ENCODE assay signal across 13 cellular contexts in the genomic region with DNA sequence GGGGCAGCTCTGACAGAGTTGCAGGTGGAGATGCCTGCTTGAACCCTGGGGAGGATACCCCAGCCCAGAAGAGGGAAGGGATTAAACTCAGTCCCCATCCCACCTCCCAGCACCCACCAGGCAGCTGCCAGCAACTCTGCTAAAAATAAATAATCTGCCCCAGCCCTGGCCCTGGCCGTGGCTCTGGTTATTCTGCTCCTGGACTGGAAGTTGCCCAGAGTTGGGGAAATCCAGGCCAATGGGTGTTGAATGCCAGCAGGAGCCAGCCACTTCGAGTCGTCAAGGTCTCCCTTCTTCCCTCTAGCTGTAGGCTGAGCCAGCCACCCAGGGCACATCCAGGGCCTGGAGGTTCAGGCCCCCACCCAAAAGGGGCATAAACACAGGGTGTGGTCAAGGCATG. TPM values are rescaled to one million over a fixed set of nuclear protein-coding genes. Genes with fewer than 3 reads are reported as not detected.
DNase-seq lines count a peak whose midpoint lies in the region; ATAC-seq and TF ChIP-seq lines count a peak whose summit lies in the region.
"Had no signal": no experiment of that assay in that cellular context is flagged by ENCODE, and none has a peak within 500 bp of the region (broad histone marks: within the 10 kb centered on the region; RNA-seq: fewer than 3 reads in every experiment).

No MANE protein-coding gene starts in this region.

- WGBS in smooth muscle cell (ENCODE audit: low lambda C conversion rate): 66% methylated on average over 3 of the region's 3 CpGs

- TF ChIP-seq CTCF in ascending aorta (IDR thresholded peaks at IDR 0.05) (peak in 1 of 3 experiments; percentile 18), smooth muscle cell (IDR thresholded peaks at IDR 0.05; ENCODE audit: borderline replicate concordance, insufficient read depth, poor library complexity, severe bottlenecking) (no peak)

- DNase-seq in G401 (ENCODE audit: low spot score) (peak; percentile 34), ascending aorta (ENCODE audit: low spot score in 2 of 2) (peak; percentile 45 to 87), smooth muscle cell (lab: John Stamatoyannopoulos, UW; ENCODE audit: unreplicated experiment) (no peak), NCI-H524 (lab: John Stamatoyannopoulos, UW) (no peak), NCI-H2227 (lab: John Stamatoyannopoulos, UW; ENCODE audit: unreplicated experiment) (no peak), NCI-H510A (lab: John Stamatoyannopoulos, UW) (no peak)
- DNase-seq: stimulated activated CD8-positive, alpha-beta memory T cell treated with anti-CD3 and anti-CD28 coated beads, Interleukin-4, amount 100 ng/mL, for 48 hours had no signal

- H3K36me3 ChIP-seq in ascending aorta (peaks cover 11 to 12% of the 10 kb centered on the region in 2 donors), iPS-15b (ENCODE audit: control insufficient read depth, insufficient read depth, low read length) (no peaks in the 10 kb centered on the region), smooth muscle cell (ENCODE audit: low read depth) (no peaks in the 10 kb centered on the region)

- ATAC-seq in GM21526 (IDR thresholded peaks at IDR 0.05; ENCODE audit: low FRiP score, unreplicated experiment): no peak
- ATAC-seq: activated CD4-positive, CD25-positive, alpha-beta regulatory T cell treated with anti-CD3 and anti-CD28 coated beads, Interleukin-2, amount 50 U/mL, for 24 hours had no signal

- H3K27me3 ChIP-seq in ascending aorta (no peaks in the 10 kb centered on the region), iPS-15b (ENCODE audit: control insufficient read depth, insufficient read depth, low read length) (peaks cover 44% of the 10 kb centered on the region), smooth muscle cell (ENCODE audit: low read depth) (peaks cover 20% of the 10 kb centered on the region)

- H3K9me3 ChIP-seq in ascending aorta (no peaks in the 10 kb centered on the region), iPS-15b (ENCODE audit: control insufficient read depth, insufficient read depth, low read length) (no peaks in the 10 kb centered on the region), smooth muscle cell (replicated peaks; ENCODE audit: low read depth) (no peaks in the 10 kb centered on the region)

- H3K79me2 ChIP-seq in smooth muscle cell (ENCODE audit: low read depth): no peaks in the 10 kb centered on the region
- H3K79me2 ChIP-seq: hepatocyte had no signal

- H3K4me3 ChIP-seq in ascending aorta (peak overlapping the region; percentile 59 to 93), iPS-15b (ENCODE audit: low read depth, low read length) (peak overlapping the region; percentile 54), smooth muscle cell (no peak overlapping the region)
- H3K4me3 ChIP-seq: hepatocyte had no signal

- in situ Hi-C loops in G401 (cut with HindIII; ENCODE audit: low sequenced_read_pairs): no loop called here

- no peak overlapping the region for H3K9ac ChIP-seq in iPS-15b (ENCODE audit: low read depth, low read length)
- peak overlapping the region; percentile 82 for H3K9ac ChIP-seq in smooth muscle cell (ENCODE audit: low read depth)

- peaks cover 4% of the 10 kb centered on the region for H3F3A ChIP-seq in smooth muscle cell (ENCODE audit: low read depth)

- H3K27ac ChIP-seq in ascending aorta (peak overlapping the region; percentile 84 to 99), smooth muscle cell (ENCODE audit: low read depth) (peak overlapping the region; percentile 86)
- H3K27ac ChIP-seq: hepatocyte had no signal

- peaks cover 28 to 51% of the 10 kb centered on the region in 2 donors for H3K4me1 ChIP-seq in ascending aorta
- H3K4me1 ChIP-seq in iPS-15b (ENCODE audit: control insufficient read depth, insufficient read depth, low read length): peaks cover 4% of the 10 kb centered on the region
- H3K4me1 ChIP-seq in smooth muscle cell (ENCODE audit: low read depth): peaks cover 6% of the 10 kb centered on the region

- H4K20me1 ChIP-seq in smooth muscle cell (ENCODE audit: low read depth): no peaks in the 10 kb centered on the region

- intact Hi-C loops in ascending aorta (cut with DNase I): loop anchor here (5.0 to 10.0 kb wide), 3 partner anchors 44 to 1019 kb away; a partner anchor contains a TSS

- no peak overlapping the region for H2AFZ ChIP-seq in smooth muscle cell (ENCODE audit: low read depth)

- no peak overlapping the region for H3K4me2 ChIP-seq in smooth muscle cell

RNA-seq across cellular contexts. Expression of a gene that starts 0.8 kb away (rescaled TPM):
- 0.25 TPM in 1 of 2 replicates, not detected in the other for total RNA-seq in G401 (2014; rRNA removed; shearing (Covaris generic))
- total RNA-seq in ascending aorta (54.2 TPM), smooth muscle cell (7.6 and 11.7 TPM in 2 replicates)
- polyA plus RNA-seq in smooth muscle cell: 27.5 and 37.5 TPM in 2 replicates

RNA-seq across cellular contexts. Expression of a gene that starts 7.5 kb away (rescaled TPM):
- 0.25 TPM in 1 of 2 replicates, not detected in the other for total RNA-seq in G401 (2014; rRNA removed; shearing (Covaris generic))
- total RNA-seq in ascending aorta: not detected
- total RNA-seq in smooth muscle cell: not detected in 2 replicates
- polyA plus RNA-seq in smooth muscle cell: not detected in 2 replicates
- total RNA-seq: OCI-LY7, posterior vena cava had no signal

RNA-seq across cellular contexts. Expression of a gene that starts 8.0 kb away (rescaled TPM):
- 140 and 172 TPM in 2 replicates for total RNA-seq in G401 (2014; rRNA removed; shearing (Covaris generic))
- total RNA-seq in ascending aorta (255 TPM), smooth muscle cell (114 and 141 TPM in 2 replicates)
- 173 and 176 TPM in 2 replicates for polyA plus RNA-seq in smooth muscle cell

RNA-seq across cellular contexts. Expression of a gene that starts 9.1 kb away (rescaled TPM):
- total RNA-seq in G401 (2014; rRNA removed; shearing (Covaris generic)): 41.2 and 45.0 TPM in 2 replicates
- 40.0 TPM for total RNA-seq in ascending aorta
- total RNA-seq in smooth muscle cell: 12.1 and 15.7 TPM in 2 replicates
- 26.9 and 34.3 TPM in 2 replicates for polyA plus RNA-seq in smooth muscle cell

RNA-seq across cellular contexts. Expression of a gene that starts 34.9 kb away (rescaled TPM):
- total RNA-seq in G401 (2014; rRNA removed; shearing (Covaris generic)): 3.8 and 4.9 TPM in 2 replicates
- total RNA-seq in ascending aorta (not detected), smooth muscle cell (0.18 TPM in 1 of 2 replicates, not detected in the other)
- polyA plus RNA-seq in smooth muscle cell: 0.22 and 1.2 TPM in 2 replicates

Comparison
In these comparisons a context has a peak if more than half of its experiments do, and no peak if none do; other contexts are left out.
1. DNase-seq: peak in G401 (single experiment) and ascending aorta (2 of 2); none in smooth muscle cell (single experiment), NCI-H524 (0 of 2), NCI-H2227 (single experiment) and NCI-H510A (single experiment).